18 cellular contexts compared by ENCODE assay signal in genomic region chr7:68015565-68016532, GRCh38.
"Had no signal": no experiment of that assay in that cellular context is flagged by ENCODE, and none has a peak within 500 bp of the region (broad histone marks: within the 10 kb centered on the region; RNA-seq: fewer than 3 reads in every experiment).

No MANE protein-coding gene starts in this region.

- FAIRE-seq: bronchial epithelial cell, endothelial cell of umbilical vein had no signal

- H3K4me3 ChIP-seq: ascending aorta, right atrium auricular region, transverse colon had no signal

- H3K27me3 ChIP-seq: ascending aorta, foreskin keratinocyte, neutrophil, right atrium auricular region, transverse colon had no signal

- H3K9me3 ChIP-seq: ascending aorta, neutrophil, transverse colon had no signal

- H3K27ac Mint-ChIP-seq: naive thymus-derived CD4-positive, alpha-beta T cell had no signal

- H3K4me1 Mint-ChIP-seq: naive thymus-derived CD4-positive, alpha-beta T cell had no signal

- H3K27ac ChIP-seq: ascending aorta, foreskin keratinocyte, neutrophil, right atrium auricular region, transverse colon had no signal

- H3K36me3 ChIP-seq: ascending aorta, neutrophil, right atrium auricular region, transverse colon had no signal

- ATAC-seq: foreskin keratinocyte; left colon; naive thymus-derived CD4-positive, alpha-beta T cell had no signal

- DNase-seq: activated CD4-positive, alpha-beta T cell treated with anti-CD3 and anti-CD28 coated beads for 1 hour; activated CD4-positive, alpha-beta T cell treated with anti-CD3 and anti-CD28 coated beads, Interleukin-2, amount 50 U/mL, for 48 hours; activated naive CD4-positive, alpha-beta T cell; activated T-cell treated with anti-CD3 and anti-CD28 coated beads, Interleukin-2, amount 50 U/mL, for 48 hours; foreskin keratinocyte; left colon; mammary epithelial cell; naive thymus-derived CD4-positive, alpha-beta T cell; posterior cingulate gyrus; stimulated activated CD4-positive, alpha-beta T cell treated with anti-CD3 and anti-CD28 coated beads, Interleukin-2, amount 100 ng/mL, for 24 hours; stimulated activated naive CD4-positive, alpha-beta T cell; substantia nigra; transverse colon had no signal

- H3K27me3 Mint-ChIP-seq: naive thymus-derived CD4-positive, alpha-beta T cell had no signal

- H3K4me3 Mint-ChIP-seq: naive thymus-derived CD4-positive, alpha-beta T cell had no signal

- H3K4me1 ChIP-seq: ascending aorta, foreskin keratinocyte, right atrium auricular region, transverse colon had no signal
